ENCODE assay signal across 6 cellular contexts in the genomic region with DNA sequence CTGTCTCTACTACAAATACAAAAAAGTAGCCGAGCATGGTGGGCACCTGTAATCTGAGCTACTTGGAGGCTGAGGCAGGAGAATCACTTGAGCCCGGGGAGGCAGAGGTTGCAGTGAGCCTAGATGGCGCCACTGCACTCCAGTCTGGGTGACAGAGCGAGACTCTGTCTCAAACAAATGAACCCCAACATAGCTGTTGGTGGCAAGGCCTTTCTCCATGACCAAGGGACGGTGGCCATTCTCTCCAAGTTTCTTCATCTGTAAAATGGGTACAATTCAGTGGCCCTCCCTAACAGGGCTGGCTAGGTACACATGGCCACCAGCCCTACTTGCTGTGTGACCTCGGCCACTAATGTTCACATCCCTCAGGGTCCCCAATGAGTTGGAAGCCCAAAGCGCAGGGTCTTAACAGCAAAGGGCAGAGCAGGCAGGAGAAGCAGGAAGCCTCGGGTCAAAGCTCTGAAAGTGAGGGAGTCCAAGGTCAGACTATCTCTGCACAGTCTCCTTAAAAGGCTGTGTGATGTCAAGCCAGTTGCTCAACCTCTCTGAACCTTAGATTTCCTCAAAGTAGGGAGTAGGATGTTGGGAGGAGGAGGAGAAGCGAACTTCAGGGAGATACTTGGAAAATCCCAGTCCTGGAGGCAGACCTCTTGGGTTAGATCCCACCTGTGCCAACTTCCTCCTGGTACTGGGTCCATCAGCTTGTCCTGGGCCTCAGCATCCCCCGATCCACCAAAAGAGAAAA.
A peak's percentile ranks its signal among the peaks of the same experiment; 100 is the strongest.
DNase-seq lines count a peak whose midpoint lies in the region; ATAC-seq and TF ChIP-seq lines count a peak whose summit lies in the region.

No MANE protein-coding gene starts in this region.

- H3K9me3 ChIP-seq in Loucy (ENCODE audit: insufficient read depth, low read depth, low read length) (no peaks in the 10 kb centered on the region), muscle layer of colon (ENCODE audit: low read length) (no peaks in the 10 kb centered on the region)

- H3K9ac ChIP-seq in Loucy (ENCODE audit: low read depth, low read length, poor library complexity, severe bottlenecking) (peak overlapping the region; percentile 99), muscle layer of colon (ENCODE audit: low read length) (peak overlapping the region; percentile 98)

- H3K27me3 ChIP-seq in Loucy (ENCODE audit: insufficient read depth, low read length, poor library complexity, severe bottlenecking) (peaks cover 4% of the 10 kb centered on the region), muscle layer of colon (ENCODE audit: control insufficient read depth in 1 of 2, insufficient read depth in 2 of 2, low read length in 2 of 2) (no peaks in the 10 kb centered on the region)

- peak; percentile 61 for TF ChIP-seq CTCF in Loucy (conservative IDR thresholded peaks at IDR 0.05; ENCODE audit: low read length)

- no peak overlapping the region for H2AFZ ChIP-seq in Loucy (ENCODE audit: low read length)

- ATAC-seq in GM18498 (IDR thresholded peaks at IDR 0.05; ENCODE audit: unreplicated experiment): no peak
- no peak for ATAC-seq in GM21367 (IDR thresholded peaks at IDR 0.05; ENCODE audit: unreplicated experiment)

- H4K20me1 ChIP-seq in Loucy (ENCODE audit: insufficient read depth, low read length, poor library complexity, severe bottlenecking): peaks cover 28% of the 10 kb centered on the region

- H3K79me2 ChIP-seq in Loucy (ENCODE audit: insufficient read depth, low read length): peaks cover 72% of the 10 kb centered on the region

- H3K4me1 ChIP-seq in Loucy (ENCODE audit: insufficient read depth, low read length, poor library complexity, severe bottlenecking) (peaks cover 24% of the 10 kb centered on the region), muscle layer of colon (ENCODE audit: insufficient read depth, low read length) (peaks cover 52% of the 10 kb centered on the region)

- H3K9me2 ChIP-seq in Loucy (replicated peaks; ENCODE audit: low read depth, low read length): no peaks in the 10 kb centered on the region

- DNase-seq in NCI-H146 (lab: John Stamatoyannopoulos, UW): no peak

- H3F3A ChIP-seq in Loucy (ENCODE audit: low read depth): peaks cover 10% of the 10 kb centered on the region

- H3K36me3 ChIP-seq in Loucy (ENCODE audit: insufficient read depth, low read length) (no peaks in the 10 kb centered on the region), muscle layer of colon (ENCODE audit: insufficient read depth, low read length) (peaks cover 16% of the 10 kb centered on the region)

- H3K4me3 ChIP-seq in Loucy (ENCODE audit: low read length, poor library complexity, severe bottlenecking): peak overlapping the region; percentile 84
- H3K4me3 ChIP-seq in muscle layer of colon (ENCODE audit: low read depth in 1 of 2, low read length in 2 of 2): peak overlapping the region; percentile 69 to 83

- H3K4me2 ChIP-seq in Loucy (ENCODE audit: low read depth, low read length, poor library complexity, severe bottlenecking): peak overlapping the region; percentile 82

- H3K27ac ChIP-seq in angular gyrus (ENCODE audit: low read depth, low read length) (peak overlapping the region; percentile 50), muscle layer of colon (ENCODE audit: low read depth, low read length) (peak overlapping the region; percentile 100)
